In the genomic region with DNA sequence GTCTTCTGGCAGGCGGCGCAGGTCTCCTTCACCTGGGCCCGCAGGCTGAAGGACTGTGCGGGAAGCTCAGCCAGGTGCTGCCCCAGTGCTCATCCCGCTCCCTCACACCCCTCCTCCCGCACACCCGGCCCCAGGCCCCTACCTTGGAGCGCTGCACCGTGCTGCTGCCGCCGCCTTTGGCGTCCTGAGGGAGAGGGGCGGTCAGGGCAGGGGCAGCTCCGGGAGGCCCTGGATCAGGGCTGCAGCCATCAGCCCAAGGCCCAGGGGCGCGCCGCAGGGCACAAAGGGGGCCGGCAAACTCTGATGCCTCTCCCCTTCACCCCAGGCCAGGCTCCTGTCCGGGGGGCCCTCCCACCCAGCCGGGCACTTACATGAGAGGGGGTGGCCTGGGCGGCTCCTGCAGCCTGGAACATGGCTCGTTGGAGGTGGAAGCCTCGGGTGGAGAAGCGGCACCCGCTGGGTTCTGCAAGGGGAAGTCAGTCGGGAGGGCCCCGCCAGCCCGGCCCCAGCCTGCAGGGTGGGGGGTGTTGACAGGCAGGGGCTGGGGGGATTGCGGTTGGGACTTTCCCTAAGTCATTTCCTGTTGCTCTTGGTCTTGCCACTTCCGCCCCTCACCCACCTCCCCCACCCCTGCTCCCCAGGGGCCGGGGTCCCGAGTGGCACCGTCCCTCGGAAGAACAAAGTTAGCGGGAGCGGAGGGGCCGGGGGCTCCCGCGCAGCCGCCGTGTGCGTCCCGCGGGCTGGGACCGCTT, we compare ENCODE assay signal across 8 cellular contexts. TPM values are rescaled to one million over a fixed set of nuclear protein-coding genes. Genes with fewer than 3 reads are reported as not detected.
DNase-seq lines count a peak whose midpoint lies in the region; ATAC-seq and TF ChIP-seq lines count a peak whose summit lies in the region.

No MANE protein-coding gene starts in this region.

- no peaks in the 10 kb centered on the region for H3K27me3 ChIP-seq in left ventricle myocardium inferior (ENCODE audit: low read depth)

- no peaks in the 10 kb centered on the region for H3K9me3 ChIP-seq in left ventricle myocardium inferior (replicated peaks)

- intact Hi-C loops in left ventricle myocardium inferior (cut with micrococcal nuclease), result no loop called here
- intact Hi-C loops in sciatic nerve (cut with DNase I), result no loop called here

- no peak for TF ChIP-seq CTCF in GM12865 (IDR thresholded peaks at IDR 0.05; ENCODE audit: insufficient read depth, low read depth, low read length, missing control alignments)
- no peak for TF ChIP-seq CTCF in left ventricle myocardium inferior (IDR thresholded peaks at IDR 0.05; ENCODE audit: borderline replicate concordance)

- peaks cover 30% of the 10 kb centered on the region for H3K36me3 ChIP-seq in left ventricle myocardium inferior

- peak overlapping the region; percentile 87 for H3K4me3 ChIP-seq in GM12865 (ENCODE audit: low read depth, low read length)
- H3K4me3 ChIP-seq in left ventricle myocardium inferior, result peak overlapping the region; percentile 74

- TF ChIP-seq POLR2A in Raji (IDR thresholded peaks at IDR 0.05; ENCODE audit: insufficient read depth, low read depth, low read length), result peak; percentile 66

- DNase-seq in GM12865 (ENCODE audit: low read depth) (peak; percentile 95), activated gamma-delta T cell (lab: John Stamatoyannopoulos, UW) (peak; percentile 78), left ventricle myocardium inferior (peak; percentile 58), sciatic nerve (ENCODE audit: low spot score) (peak; percentile 77), superior temporal gyrus (ENCODE audit: extremely low spot score) (no peak)

- peaks cover 41% of the 10 kb centered on the region for H3K4me1 ChIP-seq in left ventricle myocardium inferior

- ATAC-seq in HG02798 (IDR thresholded peaks at IDR 0.05; ENCODE audit: poor library complexity, unreplicated experiment) (peak; percentile 18), sciatic nerve (peak; percentile 28), GM19328 (IDR thresholded peaks at IDR 0.05; ENCODE audit: unreplicated experiment) (no peak)

- H3K27ac ChIP-seq in left ventricle myocardium inferior (replicated peaks), result peak overlapping the region; percentile 82

RNA-seq across cellular contexts. Expression of a gene that starts 0.9 kb away (rescaled TPM):
- total RNA-seq in left ventricle myocardium inferior (2.7 TPM), sciatic nerve (20.7 TPM)

RNA-seq across cellular contexts. Expression of a gene that starts 42.5 kb away (rescaled TPM):
- total RNA-seq in left ventricle myocardium inferior (14.6 TPM), sciatic nerve (54.3 TPM)
